9 cellular contexts compared by ENCODE assay signal in the genomic region with DNA sequence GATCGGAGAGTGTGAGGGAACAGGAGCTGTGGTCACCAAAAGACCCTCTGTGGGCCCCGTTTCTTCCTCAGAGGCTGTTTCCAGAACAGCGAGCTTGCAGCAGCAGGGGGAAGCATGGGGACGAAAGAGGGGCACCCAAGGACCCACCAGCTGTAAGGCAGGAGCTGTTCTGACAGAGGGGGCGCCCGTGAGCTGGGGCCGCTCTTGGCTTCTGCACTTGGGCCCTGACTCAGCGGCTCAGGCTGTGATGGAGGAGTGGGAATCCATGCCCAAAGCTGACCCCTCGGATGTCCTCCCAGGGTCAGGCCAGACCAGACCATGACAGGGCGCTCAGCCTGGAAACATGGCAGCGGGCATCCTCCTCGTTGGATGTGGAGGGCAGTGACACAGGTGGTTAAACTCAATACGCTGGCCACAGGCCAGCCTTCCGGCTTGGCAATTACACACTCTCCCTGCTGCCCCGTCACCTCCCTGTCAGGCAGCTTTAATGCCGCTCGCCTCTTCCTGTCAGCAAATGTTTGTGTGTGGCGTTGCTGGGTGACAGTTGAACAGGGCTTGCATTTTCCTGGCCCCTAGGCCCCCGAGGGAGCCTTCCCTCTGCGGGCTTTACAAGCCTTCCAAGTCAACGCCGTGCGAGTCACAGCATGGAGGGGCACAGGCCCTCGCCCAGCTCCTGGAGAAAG.
DNase-seq lines count a peak whose midpoint lies in the region; ATAC-seq, FAIRE-seq and TF ChIP-seq lines count a peak whose summit lies in the region.
"Had no signal": no experiment of that assay in that cellular context is flagged by ENCODE, and none has a peak within 500 bp of the region (broad histone marks: within the 10 kb centered on the region; RNA-seq: fewer than 3 reads in every experiment).

No MANE protein-coding gene starts in this region.

- FAIRE-seq in urothelium cell line (lab: Jason Lieb, UNC): no peak
- FAIRE-seq: GM18507 had no signal

- no peaks in the 10 kb centered on the region for H3K4me1 ChIP-seq in GM23248 (ENCODE audit: insufficient read depth)

- DNase-seq in AG10803 (ENCODE audit: low read depth) (peak; percentile 46), HT1080 (ENCODE audit: low read depth) (peak; percentile 73), kidney tubule cell (ENCODE audit: low spot score) (peak; percentile 80), GM23248 (no peak), HPDE6-E6E7 (ENCODE audit: extremely low spot score) (no peak), urothelium cell line (ENCODE audit: low spot score) (no peak)
- peak; percentile 10 to 19 for DNase-seq in activated T-cell treated with anti-CD3 and anti-CD28 coated beads, Interleukin-2, amount 50 U/mL, for 72 hours

- H3K9me3 Mint-ChIP-seq in activated T-cell treated with anti-CD3 and anti-CD28 coated beads, Interleukin-2, amount 50 U/mL, for 72 hours: no peaks in the 10 kb centered on the region

- no peaks in the 10 kb centered on the region for H4K20me1 ChIP-seq in GM23248 (ENCODE audit: insufficient read depth)

- H3K27ac Mint-ChIP-seq in activated T-cell treated with anti-CD3 and anti-CD28 coated beads, Interleukin-2, amount 50 U/mL, for 72 hours: no peak overlapping the region

- H3K4me1 Mint-ChIP-seq in activated T-cell treated with anti-CD3 and anti-CD28 coated beads, Interleukin-2, amount 50 U/mL, for 72 hours (ENCODE audit: low read depth): no peaks in the 10 kb centered on the region

- no peaks in the 10 kb centered on the region for H3K79me2 ChIP-seq in GM23248 (ENCODE audit: insufficient read depth)

- H3K4me3 Mint-ChIP-seq in activated T-cell treated with anti-CD3 and anti-CD28 coated beads, Interleukin-2, amount 50 U/mL, for 72 hours: no peak overlapping the region

- no peak overlapping the region for H2AFZ ChIP-seq in GM23248

- H3K27ac ChIP-seq in GM23248: no peak overlapping the region

- no peaks in the 10 kb centered on the region for H3K27me3 ChIP-seq in GM23248 (replicated peaks; ENCODE audit: insufficient read depth)

- TF ChIP-seq CTCF in AG10803 (conservative IDR thresholded peaks at IDR 0.05; ENCODE audit: low read length): no peak

- H3K4me2 ChIP-seq in GM23248 (ENCODE audit: unreplicated experiment): no peak overlapping the region

- no peaks in the 10 kb centered on the region for H3F3A ChIP-seq in GM23248 (ENCODE audit: insufficient read depth)

- H3K9me2 ChIP-seq in GM23248 (ENCODE audit: insufficient read depth): no peaks in the 10 kb centered on the region

- in situ Hi-C loops in GM23248 (cut with MboI): no loop called here

- WGBS in GM23248 (ENCODE audit: low coverage in 1 of 2, low lambda C conversion rate in 2 of 2, missing lambda C conversion rate in 2 of 2), 2 experiments: 79 to 82% methylated on average over 15 to 18 of the region's 24 CpGs

- ATAC-seq in activated T-cell treated with anti-CD3 and anti-CD28 coated beads, Interleukin-2, amount 50 U/mL, for 72 hours (replicated peaks in 1 of 2): peak; percentile 68 to 76
- ATAC-seq in HG02938 (IDR thresholded peaks at IDR 0.05; ENCODE audit: unreplicated experiment): no peak

- H3K4me3 ChIP-seq in AG10803 (ENCODE audit: low read length) (no peak overlapping the region), GM23248 (no peak overlapping the region)

- H3K27me3 Mint-ChIP-seq in activated T-cell treated with anti-CD3 and anti-CD28 coated beads, Interleukin-2, amount 50 U/mL, for 72 hours (ENCODE audit: low read depth): peaks cover 11% of the 10 kb centered on the region

- H3K36me3 ChIP-seq in GM23248 (ENCODE audit: low read depth): no peaks in the 10 kb centered on the region

- H3K36me3 Mint-ChIP-seq in activated T-cell treated with anti-CD3 and anti-CD28 coated beads, Interleukin-2, amount 50 U/mL, for 72 hours (ENCODE audit: insufficient read depth in 2 of 2): no peaks in the 10 kb centered on the region

- no peaks in the 10 kb centered on the region for H3K9me3 ChIP-seq in GM23248 (ENCODE audit: low read depth)

- H3K9ac ChIP-seq in GM23248: no peak overlapping the region

Comparison
In these comparisons a context has a peak if more than half of its experiments do, and no peak if none do; other contexts are left out.
1. DNase-seq: peak in AG10803 (single experiment), HT1080 (single experiment), activated T-cell treated with anti-CD3 and anti-CD28 coated beads, Interleukin-2, amount 50 U/mL, for 72 hours (2 of 2) and kidney tubule cell (single experiment); none in GM23248 (single experiment), HPDE6-E6E7 (single experiment) and urothelium cell line (single experiment).